Comparison of ENCODE assay signal across 36 cellular contexts in the genomic region with DNA sequence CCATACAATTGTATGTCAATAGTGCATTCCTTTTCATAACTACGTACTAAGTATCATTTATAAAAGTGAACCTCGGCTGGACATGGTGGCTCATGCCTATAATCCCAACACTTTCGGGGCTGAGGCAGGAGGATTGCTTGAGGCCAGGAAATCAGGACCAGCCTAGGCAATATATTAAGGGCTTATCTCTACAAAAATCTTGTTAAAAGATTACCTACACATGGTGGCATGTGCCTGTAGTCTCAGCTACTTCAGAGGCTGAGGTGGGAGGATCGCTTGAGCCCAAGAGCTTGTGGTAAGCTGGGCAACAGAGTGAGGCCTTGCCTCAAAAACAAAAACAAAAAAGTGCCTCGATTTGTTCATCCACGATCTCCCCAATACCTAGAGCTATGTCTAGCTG.
"Had no signal": no experiment of that assay in that cellular context is flagged by ENCODE, and none has a peak within 500 bp of the region (broad histone marks: within the 10 kb centered on the region; RNA-seq: fewer than 3 reads in every experiment).

No MANE protein-coding gene starts in this region.

- ATAC-seq: activated CD4-positive, alpha-beta T cell treated with anti-CD3 and anti-CD28 coated beads for 36 hours; activated CD8-positive, alpha-beta memory T cell treated with anti-CD3 and anti-CD28 coated beads, Interleukin-2, amount 10 ng/mL, durations not matched to agents 7 days and 5 days; activated CD8-positive, alpha-beta T cell treated with anti-CD3 and anti-CD28 coated beads, Interleukin-2, amount 10 ng/mL, durations not matched to agents 7 days and 5 days; activated naive CD8-positive, alpha-beta T cell treated with anti-CD3 and anti-CD28 coated beads, Interleukin-2, amount 50 U/mL, for 24 hours; foreskin keratinocyte; gastrocnemius medialis; T-helper 17 cell had no signal

- H3K36me3 ChIP-seq: adrenal gland, ascending aorta, breast epithelium, cardiac muscle cell, esophagus muscularis mucosa, gastrocnemius medialis had no signal

- H3K4me3 ChIP-seq: adrenal gland, ascending aorta, breast epithelium, cardiac muscle cell, coronary artery, dorsolateral prefrontal cortex, esophagus muscularis mucosa, gastrocnemius medialis had no signal

- H3K36me3 Mint-ChIP-seq: activated CD4-positive, alpha-beta memory T cell treated with anti-CD3 and anti-CD28 coated beads for 36 hours; activated CD8-positive, alpha-beta memory T cell treated with anti-CD3 and anti-CD28 coated beads, Interleukin-2, amount 10 ng/mL, durations not matched to agents 7 days and 5 days; activated naive CD4-positive, alpha-beta T cell treated with anti-CD3 and anti-CD28 coated beads, Interleukin-2, amount 50 U/mL, for 24 hours; activated naive CD8-positive, alpha-beta T cell treated with anti-CD3 and anti-CD28 coated beads for 36 hours; brain had no signal

- DNase-seq: activated CD4-positive, alpha-beta memory T cell treated with anti-CD3 and anti-CD28 coated beads for 36 hours; activated CD4-positive, alpha-beta T cell treated with anti-CD3 and anti-CD28 coated beads for 36 hours; activated CD4-positive, alpha-beta T cell treated with anti-CD3 and anti-CD28 coated beads, Interleukin-2, amount 10 ng/mL, durations not matched to agents 24 days and 14 days; activated CD4-positive, CD25-positive, alpha-beta regulatory T cell; activated CD4-positive, CD25-positive, alpha-beta regulatory T cell treated with anti-CD3 and anti-CD28 coated beads, Interleukin-2, amount 50 U/mL, for 72 hours; activated CD8-positive, alpha-beta memory T cell treated with anti-CD3 and anti-CD28 coated beads, Interleukin-2, amount 10 ng/mL, durations not matched to agents 7 days and 5 days; activated CD8-positive, alpha-beta memory T cell treated with anti-CD3 and anti-CD28 coated beads, Interleukin-2, amount 50 U/mL, for 4 hours; activated CD8-positive, alpha-beta T cell treated with anti-CD3 and anti-CD28 coated beads, Interleukin-2, amount 10 ng/mL, durations not matched to agents 7 days and 5 days; activated effector memory CD4-positive, alpha-beta T cell treated with anti-CD3 and anti-CD28 coated beads, Interleukin-2, amount 50 U/mL, for 16 hours; activated naive CD4-positive, alpha-beta T cell treated with anti-CD3 and anti-CD28 coated beads for 36 hours; activated naive CD8-positive, alpha-beta T cell treated with anti-CD3 and anti-CD28 coated beads for 36 hours; activated naive CD8-positive, alpha-beta T cell treated with anti-CD3 and anti-CD28 coated beads, Interleukin-2, amount 50 U/mL, for 24 hours; activated T-cell treated with anti-CD3 and anti-CD28 coated beads, Interleukin-2, amount 50 U/mL, for 1 hour; activated T-cell treated with anti-CD3 and anti-CD28 coated beads, Interleukin-2, amount 50 U/mL, for 48 hours; adrenal gland; central memory CD4-positive, alpha-beta T cell; dorsolateral prefrontal cortex; effector memory CD4-positive, alpha-beta T cell; erythroblast; foreskin keratinocyte; gastrocnemius medialis; glutamatergic neuron; T-helper 1 cell; T-helper 17 cell; T1000 had no signal

- H3K9me3 ChIP-seq: adrenal gland, ascending aorta, breast epithelium, gastrocnemius medialis had no signal

- H3K27ac Mint-ChIP-seq: activated CD4-positive, alpha-beta memory T cell treated with anti-CD3 and anti-CD28 coated beads for 36 hours; activated CD4-positive, alpha-beta T cell treated with anti-CD3 and anti-CD28 coated beads for 36 hours; activated CD4-positive, alpha-beta T cell treated with anti-CD3 and anti-CD28 coated beads, Interleukin-2, amount 10 ng/mL, durations not matched to agents 24 days and 14 days; activated CD8-positive, alpha-beta memory T cell treated with anti-CD3 and anti-CD28 coated beads, Interleukin-2, amount 10 ng/mL, durations not matched to agents 7 days and 5 days; activated CD8-positive, alpha-beta T cell treated with anti-CD3 and anti-CD28 coated beads, Interleukin-2, amount 10 ng/mL, durations not matched to agents 7 days and 5 days; activated naive CD4-positive, alpha-beta T cell treated with anti-CD3 and anti-CD28 coated beads for 36 hours; activated naive CD4-positive, alpha-beta T cell treated with anti-CD3 and anti-CD28 coated beads, Interleukin-2, amount 50 U/mL, for 24 hours; activated naive CD8-positive, alpha-beta T cell treated with anti-CD3 and anti-CD28 coated beads for 36 hours; activated naive CD8-positive, alpha-beta T cell treated with anti-CD3 and anti-CD28 coated beads, Interleukin-2, amount 50 U/mL, for 24 hours; activated T-helper 1 cell treated with anti-CD3 and anti-CD28 coated beads, Interleukin-12 subunit alpha, Interleukin-12 subunit beta, Interleukin-2, Interleukin-4 antibody, amounts not matched to agents 30 ng/mL and 10 ng/mL and 1 ng/mL, durations not matched to agents 14 hours and 24 hours and 36 hours; activated T-helper 2 cell treated with anti-CD3 and anti-CD28 coated beads, Interferon-gamma antibody, Interleukin-2, Interleukin-4, amounts not matched to agents 10 μg/mL and 5 μg/mL and 100 μg/mL, durations not matched to agents 14 hours and 24 hours and 36 hours; dendritic cell treated with granulocyte-macrophage colony-stimulating factor and Interleukin-4, amounts not matched to agents 40 ng/mL and 50 ng/mL, for 4 days; T-helper 17 cell; T-helper 2 cell treated with Interferon-gamma antibody and Interleukin-4, amounts not matched to agents 5 μg/mL and 100 μg/mL, for 36 hours had no signal

- H3K4me1 ChIP-seq: ascending aorta, breast epithelium, foreskin keratinocyte, gastrocnemius medialis had no signal

- H3K27me3 Mint-ChIP-seq: activated CD4-positive, alpha-beta T cell treated with anti-CD3 and anti-CD28 coated beads for 36 hours had no signal

- H3K4me3 Mint-ChIP-seq: activated CD4-positive, alpha-beta memory T cell treated with anti-CD3 and anti-CD28 coated beads for 36 hours; activated CD4-positive, alpha-beta T cell treated with anti-CD3 and anti-CD28 coated beads for 36 hours; activated CD4-positive, alpha-beta T cell treated with anti-CD3 and anti-CD28 coated beads, Interleukin-2, amount 10 ng/mL, durations not matched to agents 24 days and 14 days; activated CD8-positive, alpha-beta memory T cell treated with anti-CD3 and anti-CD28 coated beads, Interleukin-2, amount 10 ng/mL, durations not matched to agents 7 days and 5 days; activated CD8-positive, alpha-beta T cell treated with anti-CD3 and anti-CD28 coated beads, Interleukin-2, amount 10 ng/mL, durations not matched to agents 7 days and 5 days; activated naive CD4-positive, alpha-beta T cell treated with anti-CD3 and anti-CD28 coated beads for 36 hours; activated naive CD4-positive, alpha-beta T cell treated with anti-CD3 and anti-CD28 coated beads, Interleukin-2, amount 50 U/mL, for 24 hours; activated naive CD8-positive, alpha-beta T cell treated with anti-CD3 and anti-CD28 coated beads for 36 hours; activated naive CD8-positive, alpha-beta T cell treated with anti-CD3 and anti-CD28 coated beads, Interleukin-2, amount 50 U/mL, for 24 hours; activated T-helper 1 cell treated with anti-CD3 and anti-CD28 coated beads, Interleukin-12 subunit alpha, Interleukin-12 subunit beta, Interleukin-2, Interleukin-4 antibody, amounts not matched to agents 30 ng/mL and 10 ng/mL and 1 ng/mL, durations not matched to agents 14 hours and 24 hours and 36 hours; brain; dendritic cell treated with granulocyte-macrophage colony-stimulating factor and Interleukin-4, amounts not matched to agents 40 ng/mL and 50 ng/mL, for 4 days; T-helper 17 cell; T-helper 2 cell treated with Interferon-gamma antibody and Interleukin-4, amounts not matched to agents 5 μg/mL and 100 μg/mL, for 36 hours had no signal

- H3K27ac ChIP-seq: adrenal gland, ascending aorta, breast epithelium, cardiac muscle cell, coronary artery, dorsolateral prefrontal cortex, esophagus muscularis mucosa, foreskin keratinocyte, gastrocnemius medialis had no signal

- H3K27me3 ChIP-seq: adrenal gland, ascending aorta, breast epithelium, cardiac muscle cell, dorsolateral prefrontal cortex, esophagus muscularis mucosa, gastrocnemius medialis had no signal

- H3K4me1 Mint-ChIP-seq: activated CD4-positive, alpha-beta T cell treated with anti-CD3 and anti-CD28 coated beads for 36 hours; activated CD8-positive, alpha-beta memory T cell treated with anti-CD3 and anti-CD28 coated beads, Interleukin-2, amount 10 ng/mL, durations not matched to agents 7 days and 5 days; activated naive CD4-positive, alpha-beta T cell treated with anti-CD3 and anti-CD28 coated beads, Interleukin-2, amount 50 U/mL, for 24 hours; activated naive CD8-positive, alpha-beta T cell treated with anti-CD3 and anti-CD28 coated beads for 36 hours; activated naive CD8-positive, alpha-beta T cell treated with anti-CD3 and anti-CD28 coated beads, Interleukin-2, amount 50 U/mL, for 24 hours; T-helper 17 cell had no signal
